Comparison of ENCODE assay signal across 21 cellular contexts in genomic region chr3:153232737-153233330, GRCh38.
A peak's percentile ranks its signal among the peaks of the same experiment; 100 is the strongest.
DNase-seq lines count a peak whose midpoint lies in the region; ATAC-seq, FAIRE-seq and TF ChIP-seq lines count a peak whose summit lies in the region.
"Had no signal": no experiment of that assay in that cellular context is flagged by ENCODE, and none has a peak within 500 bp of the region (broad histone marks: within the 10 kb centered on the region; RNA-seq: fewer than 3 reads in every experiment).

No MANE protein-coding gene starts in this region.

- no peak overlapping the region for H3K4me2 ChIP-seq in endothelial cell of umbilical vein (ENCODE audit: insufficient read depth, low read length)

- H3K4me3 Mint-ChIP-seq in activated CD4-positive, alpha-beta memory T cell treated with anti-CD3 and anti-CD28 coated beads, Interleukin-2, amount 10 ng/mL, durations not matched to agents 7 days and 5 days = no peak overlapping the region

- peak; percentile 46 for FAIRE-seq in endothelial cell of umbilical vein (lab: Jason Lieb, UNC)

- no peaks in the 10 kb centered on the region for H3K9me3 ChIP-seq in endothelial cell of umbilical vein (replicated peaks; ENCODE audit: control insufficient read depth, insufficient read depth, low read length)
- no peaks in the 10 kb centered on the region for H3K9me3 ChIP-seq in transverse colon
- H3K9me3 ChIP-seq: suprapubic skin had no signal

- peaks cover 5% of the 10 kb centered on the region for H3K27me3 Mint-ChIP-seq in activated CD4-positive, alpha-beta memory T cell treated with anti-CD3 and anti-CD28 coated beads, Interleukin-2, amount 10 ng/mL, durations not matched to agents 7 days and 5 days

- 67 to 70% methylated on average over 3 of the region's 3 CpGs for WGBS in transverse colon (ENCODE audit: low coverage in 1 of 2), 2 donors

- POLR2A ChIA-PET in RWPE1 (lab: Yijun Ruan, JAX; ENCODE audit: low non-redundant PET) (no interaction called here), endothelial cell of umbilical vein (lab: Charles Lee) (no interaction called here)
- POLR2A ChIA-PET in activated CD4-positive, alpha-beta memory T cell treated with anti-CD3 and anti-CD28 coated beads, Interleukin-2, amount 10 ng/mL, durations not matched to agents 7 days and 5 days (lab: Charles Lee) = no interaction called here

- H3K36me3 Mint-ChIP-seq in activated CD4-positive, alpha-beta memory T cell treated with anti-CD3 and anti-CD28 coated beads, Interleukin-2, amount 10 ng/mL, durations not matched to agents 7 days and 5 days (ENCODE audit: low read depth) = no peaks in the 10 kb centered on the region

- in situ Hi-C loops in transverse colon (cut with MboI; ENCODE audit: low pct_ligation_motif_present in 1 of 4, low pct_unique_long_range_greater_than_20kb in 1 of 4, low sequenced_read_pairs in 3 of 4) = no loop called here

- H3K4me1 ChIP-seq in endothelial cell of umbilical vein (ENCODE audit: control insufficient read depth, extremely low read depth, insufficient read depth, low read length) = peaks cover 4% of the 10 kb centered on the region
- peaks cover 0 to 4% (median 0%) of the 10 kb centered on the region in 4 donors for H3K4me1 ChIP-seq in transverse colon

- dilution Hi-C loops in endothelial cell of umbilical vein (cut with MboI; ENCODE audit: extremely low pct_ligation_motif_present, low sequenced_read_pairs) = no loop called here

- H3K27ac Mint-ChIP-seq in activated CD4-positive, alpha-beta memory T cell treated with anti-CD3 and anti-CD28 coated beads, Interleukin-2, amount 10 ng/mL, durations not matched to agents 7 days and 5 days = no peak overlapping the region

- DNase-seq in AG08396 (ENCODE audit: low spot score) (peak; percentile 45), RWPE1 (ENCODE audit: low spot score) (no peak), endothelial cell of umbilical vein (ENCODE audit: low read depth, low spot score) (peak; percentile 54), non-pigmented ciliary epithelial cell (ENCODE audit: low read depth) (peak; percentile 56), transverse colon (no peak)
- DNase-seq in activated CD4-positive, alpha-beta memory T cell treated with anti-CD3 and anti-CD28 coated beads, Interleukin-2, amount 10 ng/mL, durations not matched to agents 7 days and 5 days = no peak
- DNase-seq: activated CD4-positive, alpha-beta T cell treated with anti-CD3 and anti-CD28 coated beads, Interleukin-2, amount 50 U/mL, for 4 hours; activated effector memory CD4-positive, alpha-beta T cell treated with Interleukin-2 at 50 U/mL for 16 hours; caudate nucleus; DMS79; GOT3; Karpas-422; mammary epithelial cell; NCI-H2029 treated with DMSO at 0.1 percent for 48 hours; NCI-H774; nucleus accumbens; SHP77 had no signal

- H2AFZ ChIP-seq in endothelial cell of umbilical vein (ENCODE audit: low read depth, low read length) = no peak overlapping the region

- TF ChIP-seq CTCF in RWPE1 (conservative IDR thresholded peaks at IDR 0.05; ENCODE audit: low read depth) = no peak
- TF ChIP-seq CTCF in endothelial cell of umbilical vein (IDR thresholded peaks at IDR 0.05; ENCODE audit: extremely low read depth in 1 of 2, insufficient read depth in 1 of 2, low read depth in 1 of 2, low read length in 2 of 2) = no peak
- no peak for TF ChIP-seq CTCF in transverse colon (IDR thresholded peaks at IDR 0.05)

- intact Hi-C loops in endothelial cell of umbilical vein (cut with micrococcal nuclease) = loop anchor here (2.0 kb wide), 1 partner anchor 24 kb away; no protein-coding TSS in a partner anchor
- intact Hi-C loops in transverse colon (cut with DNase I; ENCODE audit: low total_unique reads) = no loop called here

- TF ChIP-seq POLR2A in endothelial cell of umbilical vein (IDR thresholded peaks at IDR 0.05; ENCODE audit: low read depth, low read length) = no peak
- no peak for TF ChIP-seq POLR2A in transverse colon (IDR thresholded peaks at IDR 0.05)

- no peak overlapping the region for H3K4me3 ChIP-seq in endothelial cell of umbilical vein (replicated peaks in 1 of 3; ENCODE audit: insufficient read depth in 1 of 3, low read depth in 1 of 3, low read length in 3 of 3)
- no peak overlapping the region for H3K4me3 ChIP-seq in transverse colon
- H3K4me3 ChIP-seq: suprapubic skin had no signal

- no peak overlapping the region for H3K9ac ChIP-seq in endothelial cell of umbilical vein (replicated peaks; ENCODE audit: extremely low read depth, insufficient read depth, low read length)

- no peak for TF ChIP-seq EP300 in transverse colon (IDR thresholded peaks at IDR 0.05; ENCODE audit: low read depth)

- H3K4me1 Mint-ChIP-seq in activated CD4-positive, alpha-beta memory T cell treated with anti-CD3 and anti-CD28 coated beads, Interleukin-2, amount 10 ng/mL, durations not matched to agents 7 days and 5 days = peaks cover 6% of the 10 kb centered on the region

- H3K9me3 Mint-ChIP-seq in activated CD4-positive, alpha-beta memory T cell treated with anti-CD3 and anti-CD28 coated beads, Interleukin-2, amount 10 ng/mL, durations not matched to agents 7 days and 5 days = no peaks in the 10 kb centered on the region

- no peaks in the 10 kb centered on the region for H4K20me1 ChIP-seq in endothelial cell of umbilical vein (replicated peaks; ENCODE audit: control insufficient read depth, extremely low read depth, insufficient read depth, low read length)

- H3K79me2 ChIP-seq in endothelial cell of umbilical vein (ENCODE audit: control insufficient read depth, insufficient read depth, low read length) = no peaks in the 10 kb centered on the region

- peak overlapping the region; percentile 49; the same call in 1 of the 2 replicates for H3K27ac ChIP-seq in RWPE1
- no peak overlapping the region for H3K27ac ChIP-seq in endothelial cell of umbilical vein (ENCODE audit: insufficient read depth, low read depth, low read length)
- H3K27ac ChIP-seq in transverse colon = no peak overlapping the region
- H3K27ac ChIP-seq: epithelial cell of prostate, suprapubic skin had no signal

- ATAC-seq in HG02973 (IDR thresholded peaks at IDR 0.05; ENCODE audit: unreplicated experiment) (no peak), GM21381 (IDR thresholded peaks at IDR 0.05; ENCODE audit: unreplicated experiment) (no peak)

- BruUV-seq in endothelial cell of umbilical vein (replicated peaks; lab: Mats Ljungman, UMichigan) = no TSS peak

- CTCF ChIA-PET in RWPE1 (lab: Yijun Ruan, JAX) (interaction anchor here (0.9 kb wide), 1 partner anchor 11 kb away, joined by 3 read pairs; no protein-coding TSS in a partner anchor), endothelial cell of umbilical vein (lab: Charles Lee) (interaction anchor here (0.6 to 1.3 kb wide), 3 partner anchors 28 to 190 kb away, joined by 3 to 4 read pairs (median 3); no protein-coding TSS in a partner anchor)
- CTCF ChIA-PET in activated CD4-positive, alpha-beta memory T cell treated with anti-CD3 and anti-CD28 coated beads, Interleukin-2, amount 10 ng/mL, durations not matched to agents 7 days and 5 days (lab: Charles Lee) = interaction anchor here (1.3 kb wide), 1 partner anchor 69 kb away, joined by 7 read pairs; no protein-coding TSS in a partner anchor

- H3K27me3 ChIP-seq in endothelial cell of umbilical vein (ENCODE audit: control insufficient read depth in 2 of 2, insufficient read depth in 2 of 2, low read length in 2 of 2) (no peaks in the 10 kb centered on the region), transverse colon (no peaks in the 10 kb centered on the region)
- H3K27me3 ChIP-seq: suprapubic skin had no signal

- H3K9me1 ChIP-seq in endothelial cell of umbilical vein (replicated peaks; ENCODE audit: control insufficient read depth, extremely low read depth, insufficient read depth, low read length) = no peaks in the 10 kb centered on the region

- H3K36me3 ChIP-seq in endothelial cell of umbilical vein (ENCODE audit: control insufficient read depth in 2 of 2, extremely low read depth in 1 of 2, insufficient read depth in 2 of 2, low read length in 2 of 2) (no peaks in the 10 kb centered on the region), transverse colon (no peaks in the 10 kb centered on the region)
- H3K36me3 ChIP-seq: suprapubic skin had no signal

TF ChIP-seq in endothelial cell of umbilical vein, 7 proteins besides CTCF, POLR2A, EP300 and RAD21:
- peak; percentile 64 for TF ChIP-seq FOS (IDR thresholded peaks at IDR 0.05; ENCODE audit: borderline replicate concordance, insufficient read depth, low read length)
- no peak for TF ChIP-seq GATA2 (IDR thresholded peaks at IDR 0.05; ENCODE audit: insufficient read depth, insufficient read length, low read depth, low read length)
TF ChIP-seq in endothelial cell of umbilical vein: peak in this region for 1.

Comparison
In these comparisons a context has a peak if more than half of its experiments do, and no peak if none do; other contexts are left out.
1. DNase-seq: peak in AG08396 (single experiment), endothelial cell of umbilical vein (single experiment) and non-pigmented ciliary epithelial cell (single experiment); none in RWPE1 (single experiment), activated CD4-positive, alpha-beta memory T cell treated with anti-CD3 and anti-CD28 coated beads, Interleukin-2, amount 10 ng/mL, durations not matched to agents 7 days and 5 days (single experiment) and transverse colon (single experiment).